Comparison of ENCODE assay signal across 26 cellular contexts in the genomic region with DNA sequence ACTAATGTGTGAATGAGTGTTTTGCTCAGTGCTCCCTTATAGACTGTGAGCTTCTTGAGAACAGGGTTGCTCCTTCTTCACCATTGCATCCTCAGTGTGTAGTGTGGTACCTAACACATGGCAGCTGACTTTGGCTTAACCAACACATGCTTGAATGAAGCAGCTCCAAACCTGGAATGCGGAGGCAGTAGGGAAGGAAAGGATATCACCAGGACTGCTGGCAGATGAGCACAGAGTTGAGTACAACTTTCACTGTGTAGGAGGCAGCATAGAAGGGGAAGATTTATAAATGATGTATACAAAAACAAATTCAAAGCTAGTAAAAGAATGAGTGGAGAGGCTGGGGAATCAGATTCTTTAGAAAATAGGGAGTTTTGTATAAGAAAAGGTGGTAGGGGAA.
"Had no signal": no experiment of that assay in that cellular context is flagged by ENCODE, and none has a peak within 500 bp of the region (broad histone marks: within the 10 kb centered on the region; RNA-seq: fewer than 3 reads in every experiment).

No MANE protein-coding gene starts in this region.

- H3K9me3 ChIP-seq: left lung, mucosa of descending colon, neutrophil, pancreas, prostate gland, suprapubic skin, thoracic aorta, tibial artery, uterus had no signal

- ATAC-seq: left colon; left lung; mucosa of descending colon; naive thymus-derived CD4-positive, alpha-beta T cell; natural killer cell treated with Interleukin-12 subunit alpha and Interleukin-12 subunit beta and Interleukin-15 and Interleukin-18, amount 100 ng/mL, for 72 hours; pancreas; right cardiac atrium; sciatic nerve; stimulated activated naive B cell treated with anti-CD40 and anti-IgM and Interleukin-4, amounts not matched to agents 10 μg/mL and 1 μg/mL and 100 μg/mL, for 72 hours had no signal

- DNase-seq: hippocampal formation; kidney; left colon; left lung; midbrain; mucosa of descending colon; naive thymus-derived CD4-positive, alpha-beta T cell; pancreas; retina; right cardiac atrium; stimulated activated CD4-positive, alpha-beta T cell treated with anti-CD3 and anti-CD28 coated beads, Interleukin-12 subunit alpha, Interleukin-12 subunit beta, amount 100 ng/mL, for 4 hours; stimulated activated CD4-positive, alpha-beta T cell treated with anti-CD3 and anti-CD28 coated beads, Interleukin-15, amount 100 ng/mL, for 24 hours; stimulated activated CD4-positive, alpha-beta T cell treated with anti-CD3 and anti-CD28 coated beads, Interleukin-2, amount 100 ng/mL, for 24 hours; stimulated activated CD4-positive, alpha-beta T cell treated with anti-CD3 and anti-CD28 coated beads, Interleukin-4, amount 100 ng/mL, for 1 hour; stimulated activated naive B cell treated with anti-CD40 and anti-IgM and Interleukin-4, amounts not matched to agents 10 μg/mL and 1 μg/mL and 100 μg/mL, for 72 hours; tibial artery; trophoblast cell; uterus had no signal

- H3K27me3 ChIP-seq: left lung, pancreas, suprapubic skin, tibial artery, uterus had no signal

- H3K27ac ChIP-seq: left lung, neutrophil, pancreas, prostate gland, skin epidermis, suprapubic skin, thoracic aorta, tibial artery, uterus had no signal

- H3K36me3 ChIP-seq: left lung, neutrophil, pancreas, prostate gland, suprapubic skin, thoracic aorta, tibial artery, uterus had no signal

- H3K4me3 ChIP-seq: left lung, lung, mucosa of descending colon, pancreas, prostate gland, skin epidermis, suprapubic skin, thoracic aorta, tibial artery, uterus had no signal

- H3K4me1 ChIP-seq: pancreas, prostate gland, suprapubic skin, tibial artery, uterus had no signal
